In genomic region chr6:154758125-154758524, GRCh38 we compare ENCODE assay signal across 32 cellular contexts. TPM values are rescaled to one million over a fixed set of nuclear protein-coding genes. Genes with fewer than 3 reads are reported as not detected.
DNase-seq lines count a peak whose midpoint lies in the region; FAIRE-seq and TF ChIP-seq lines count a peak whose summit lies in the region.
"Had no signal": no experiment of that assay in that cellular context is flagged by ENCODE, and none has a peak within 500 bp of the region (broad histone marks: within the 10 kb centered on the region; RNA-seq: fewer than 3 reads in every experiment).

No MANE protein-coding gene starts in this region.

- H3K9me3 Mint-ChIP-seq in activated T-cell treated with anti-CD3 and anti-CD28 coated beads, Interleukin-2, amount 50 U/mL, for 24 hours = no peaks in the 10 kb centered on the region

- no peaks in the 10 kb centered on the region for H3K27me3 Mint-ChIP-seq in activated T-cell treated with anti-CD3 and anti-CD28 coated beads, Interleukin-2, amount 50 U/mL, for 24 hours
- H3K27me3 Mint-ChIP-seq: CD4-positive, alpha-beta T cell; naive thymus-derived CD4-positive, alpha-beta T cell had no signal

- dilution Hi-C loops in mammary epithelial cell (cut with HindIII; ENCODE audit: low sequenced_read_pairs) (no loop called here), keratinocyte (cut with MboI; ENCODE audit: extremely low pct_ligation_motif_present, low sequenced_read_pairs) (no loop called here)

- BruUV-seq in mammary epithelial cell (replicated peaks; lab: Mats Ljungman, UMichigan) = no TSS peak

- peak overlapping the region; percentile 29 for H3K9ac ChIP-seq in mammary epithelial cell (ENCODE audit: insufficient read depth, low read length)
- peak overlapping the region; percentile 50 for H3K9ac ChIP-seq in keratinocyte (ENCODE audit: control insufficient read depth, extremely low read depth, insufficient read depth, low read length)
- no peak overlapping the region for H3K9ac ChIP-seq in smooth muscle cell (ENCODE audit: low read depth)
- H3K9ac ChIP-seq: KMS-11, parathyroid adenoma had no signal

- intact Hi-C loops in mammary epithelial cell (cut with micrococcal nuclease) = loop anchor here (1.0 kb wide), 1 partner anchor 24 kb away; no protein-coding TSS in a partner anchor

- H3K4me3 ChIP-seq in mammary epithelial cell (replicated peaks in 1 of 3; ENCODE audit: insufficient read depth in 1 of 3, low read depth in 2 of 3, low read length in 3 of 3) (peak overlapping the region in 1 of 3 experiments; percentile 2), keratinocyte (ENCODE audit: control insufficient read depth in 2 of 3, extremely low read depth in 1 of 3, insufficient read depth in 2 of 3, low read depth in 1 of 3, low read length in 3 of 3) (peak overlapping the region in 2 of 3 experiments; percentile 46 to 63), smooth muscle cell (no peak overlapping the region)
- H3K4me3 ChIP-seq: colonic mucosa, left lung, SJCRH30 had no signal

- H2AFZ ChIP-seq in mammary epithelial cell (ENCODE audit: low read depth, low read length) = no peak overlapping the region
- H2AFZ ChIP-seq in keratinocyte (ENCODE audit: control insufficient read depth, low read length) = no peak overlapping the region
- no peak overlapping the region for H2AFZ ChIP-seq in smooth muscle cell (ENCODE audit: low read depth)
- H2AFZ ChIP-seq: parathyroid adenoma had no signal

- CTCF ChIA-PET in mammary epithelial cell (lab: Charles Lee; ENCODE audit: low non-redundant PET) = no interaction called here

- no peak for DNase-seq in activated T-cell treated with anti-CD3 and anti-CD28 coated beads, Interleukin-2, amount 50 U/mL, for 24 hours
- no peak for DNase-seq in activated T-cell treated with anti-CD3 and anti-CD28 coated beads for 4 hours
- DNase-seq in mammary epithelial cell = peak; percentile 65
- DNase-seq in keratinocyte (ENCODE audit: low read depth, low spot score) = no peak
- DNase-seq in smooth muscle cell (lab: John Stamatoyannopoulos, UW; ENCODE audit: unreplicated experiment) = no peak
- DNase-seq in stimulated activated CD8-positive, alpha-beta memory T cell treated with anti-CD3 and anti-CD28 coated beads, Interleukin-4, amount 100 ng/mL, for 48 hours = no peak
- no peak for DNase-seq in globus pallidus (ENCODE audit: low spot score)
- no peak for DNase-seq in middle frontal gyrus (ENCODE audit: extremely low spot score, low spot score)
- DNase-seq: activated CD8-positive, alpha-beta memory T cell treated with anti-CD3 and anti-CD28 coated beads for 24 hours; activated naive CD4-positive, alpha-beta T cell treated with Interleukin-2 at 50 U/mL for 16 hours; activated T-cell treated with anti-CD3 and anti-CD28 coated beads, Interleukin-2, amount 50 U/mL, for 48 hours; AML-193; CD4-positive, alpha-beta T cell; colonic mucosa; effector memory CD4-positive, alpha-beta T cell; HCEC 1CT; left lung; mesendoderm; naive thymus-derived CD4-positive, alpha-beta T cell; NCI-H1417; NCI-H2081 treated with DMSO at 0.1 percent for 48 hours; NCI-H226; right cardiac atrium; SJCRH30; stimulated activated CD4-positive, alpha-beta T cell treated with anti-CD3 and anti-CD28 coated beads, Interleukin-4, amount 100 ng/mL, for 1 hour; stimulated activated naive CD4-positive, alpha-beta T cell; T-helper 1 cell had no signal

- peak overlapping the region; percentile 61 for H3K4me2 ChIP-seq in mammary epithelial cell (ENCODE audit: insufficient read depth, low read depth, low read length)
- H3K4me2 ChIP-seq in keratinocyte (ENCODE audit: control insufficient read depth, extremely low read depth, insufficient read depth, low read depth, low read length) = peak overlapping the region; percentile 84
- no peak overlapping the region for H3K4me2 ChIP-seq in smooth muscle cell
- H3K4me2 ChIP-seq: KMS-11 had no signal

- H3K36me3 Mint-ChIP-seq in activated T-cell treated with anti-CD3 and anti-CD28 coated beads, Interleukin-2, amount 50 U/mL, for 24 hours (ENCODE audit: low read depth) = peaks cover 39% of the 10 kb centered on the region

- H3K79me2 ChIP-seq in mammary epithelial cell (ENCODE audit: insufficient read depth, low read length) = peaks cover 96% of the 10 kb centered on the region
- H3K79me2 ChIP-seq in keratinocyte (ENCODE audit: control insufficient read depth, insufficient read depth, low read length) = peaks cover 95% of the 10 kb centered on the region
- H3K79me2 ChIP-seq in smooth muscle cell (ENCODE audit: low read depth) = peaks cover 100% of the 10 kb centered on the region

- H3K4me1 Mint-ChIP-seq in activated T-cell treated with anti-CD3 and anti-CD28 coated beads, Interleukin-2, amount 50 U/mL, for 24 hours (ENCODE audit: low read depth) = peaks cover 65% of the 10 kb centered on the region

- H3K36me3 ChIP-seq in mammary epithelial cell (ENCODE audit: insufficient read depth, low read length) = no peaks in the 10 kb centered on the region
- H3K36me3 ChIP-seq in keratinocyte (ENCODE audit: control insufficient read depth in 2 of 2, extremely low read depth in 1 of 2, insufficient read depth in 2 of 2, low read length in 2 of 2) = no peaks in the 10 kb centered on the region
- H3K36me3 ChIP-seq in smooth muscle cell (ENCODE audit: low read depth) = no peaks in the 10 kb centered on the region
- H3K36me3 ChIP-seq: colonic mucosa, left lung had no signal

- H3F3A ChIP-seq in smooth muscle cell (ENCODE audit: low read depth) = no peaks in the 10 kb centered on the region

- peaks cover 5% of the 10 kb centered on the region for H3K9me1 ChIP-seq in keratinocyte (ENCODE audit: control insufficient read depth, extremely low read depth, insufficient read depth, low read length)

- peak overlapping the region; percentile 58 for H3K27ac Mint-ChIP-seq in activated T-cell treated with anti-CD3 and anti-CD28 coated beads, Interleukin-2, amount 50 U/mL, for 24 hours

- no peaks in the 10 kb centered on the region for H3K9me3 ChIP-seq in mammary epithelial cell (replicated peaks; ENCODE audit: insufficient read depth, low read length)
- no peaks in the 10 kb centered on the region for H3K9me3 ChIP-seq in keratinocyte (ENCODE audit: control insufficient read depth, low read depth, low read length)
- H3K9me3 ChIP-seq in smooth muscle cell (replicated peaks; ENCODE audit: low read depth) = no peaks in the 10 kb centered on the region
- H3K9me3 ChIP-seq: colonic mucosa, left lung, SJCRH30 had no signal

- H3K27me3 ChIP-seq in mammary epithelial cell (ENCODE audit: insufficient read depth, low read length) (no peaks in the 10 kb centered on the region), keratinocyte (ENCODE audit: control insufficient read depth, extremely low read depth, insufficient read depth, low read length) (no peaks in the 10 kb centered on the region), smooth muscle cell (ENCODE audit: low read depth) (no peaks in the 10 kb centered on the region)
- H3K27me3 ChIP-seq: colonic mucosa, left lung, SJCRH30 had no signal

- no peak for TF ChIP-seq CTCF in mammary epithelial cell (conservative IDR thresholded peaks at IDR 0.05 in 1 of 2, IDR thresholded peaks at IDR 0.05 in 1 of 2; ENCODE audit: extremely low read depth in 1 of 2, insufficient read depth in 1 of 2, low read depth in 1 of 2, low read length in 2 of 2)
- no peak for TF ChIP-seq CTCF in keratinocyte (optimal IDR thresholded peaks at IDR 0.05 in 1 of 3, IDR thresholded peaks at IDR 0.05 in 1 of 3, conservative IDR thresholded peaks at IDR 0.05 in 1 of 3; ENCODE audit: extremely low read depth in 1 of 3, insufficient read depth in 2 of 3, low read length in 3 of 3)
- TF ChIP-seq CTCF in smooth muscle cell (IDR thresholded peaks at IDR 0.05; ENCODE audit: borderline replicate concordance, insufficient read depth, poor library complexity, severe bottlenecking) = no peak

- peaks cover 37% of the 10 kb centered on the region for H3K4me1 ChIP-seq in mammary epithelial cell (ENCODE audit: insufficient read depth, low read length)
- H3K4me1 ChIP-seq in keratinocyte (ENCODE audit: control insufficient read depth, extremely low read depth, insufficient read depth, low read length) = peaks cover 36% of the 10 kb centered on the region
- no peaks in the 10 kb centered on the region for H3K4me1 ChIP-seq in smooth muscle cell (ENCODE audit: low read depth)
- H3K4me1 ChIP-seq: colonic mucosa, SJCRH30 had no signal

- WGBS in mammary epithelial cell (ENCODE audit: low coverage, missing lambda C conversion rate) = 9% methylated on average over 6 of the region's 6 CpGs
- WGBS in smooth muscle cell (ENCODE audit: low lambda C conversion rate) = 80% methylated on average over 6 of the region's 6 CpGs

- peak; percentile 90 for FAIRE-seq in keratinocyte (lab: Jason Lieb, UNC)
- FAIRE-seq: A204.1, RCC 7860, urothelium cell line had no signal

- H4K20me1 ChIP-seq in mammary epithelial cell (ENCODE audit: insufficient read depth, low read length) (peaks cover 5% of the 10 kb centered on the region), keratinocyte (ENCODE audit: control insufficient read depth, extremely low read depth, insufficient read depth, low read length) (peaks cover 31% of the 10 kb centered on the region), smooth muscle cell (ENCODE audit: low read depth) (peaks cover 100% of the 10 kb centered on the region)

- no peak overlapping the region for H3K4me3 Mint-ChIP-seq in activated T-cell treated with anti-CD3 and anti-CD28 coated beads, Interleukin-2, amount 50 U/mL, for 24 hours
- H3K4me3 Mint-ChIP-seq: CD4-positive, alpha-beta T cell had no signal

- in situ Hi-C loops in mammary epithelial cell (cut with MboI; ENCODE audit: low sequenced_read_pairs in 2 of 2) = no loop called here

- H3K27ac ChIP-seq in mammary epithelial cell (ENCODE audit: insufficient read depth, low read depth, low read length) = peak overlapping the region; percentile 71
- peak overlapping the region; percentile 80 for H3K27ac ChIP-seq in keratinocyte (ENCODE audit: control insufficient read depth, insufficient read depth, low read length)
- H3K27ac ChIP-seq in smooth muscle cell (ENCODE audit: low read depth) = peak overlapping the region; percentile 34
- H3K27ac ChIP-seq: colonic mucosa, KMS-11, left lung, parathyroid adenoma, SJCRH30 had no signal

RNA-seq across cellular contexts. Expression of gene SCAF8, which starts 24.9 kb away (rescaled TPM):
- total RNA-seq in mammary epithelial cell (10 to 100 TPM; 31.8 to 36.9 TPM), smooth muscle cell (37.6 and 39.3 TPM in 2 replicates)
- polyA plus RNA-seq in mammary epithelial cell (15.5 TPM), keratinocyte (8.6 to 24.3 TPM (median 19.1 TPM) in 3 replicates), smooth muscle cell (12.3 and 12.7 TPM in 2 replicates)
- polyA minus RNA-seq in mammary epithelial cell (32.6 TPM), keratinocyte (15.3 to 32.9 TPM (median 18.0 TPM) in 3 replicates)
- polyA plus RNA-seq in keratinocyte (2011; ENCODE audit: low read depth) = 20.0 TPM
- 10.3 and 16.6 TPM in 2 replicates for polyA plus RNA-seq in keratinocyte (2011; cell fraction: cytosol; rRNA removed)
- polyA plus RNA-seq in keratinocyte (2011; cell fraction: nucleus; rRNA removed) = 28.7 and 35.4 TPM in 2 replicates
- polyA plus RNA-seq in keratinocyte (2012; ENCODE audit: low replicate concordance) = 12.8 and 18.2 TPM in 2 replicates
- 12.7 TPM for polyA minus RNA-seq in keratinocyte (2011; cell fraction: cytosol; rRNA and poly(A)+ RNA removed)
- polyA minus RNA-seq in keratinocyte (2011; cell fraction: nucleus; rRNA and poly(A)+ RNA removed) = 24.7 and 52.4 TPM in 2 replicates
